ENCODE assay signal across 14 cellular contexts in the genomic region with DNA sequence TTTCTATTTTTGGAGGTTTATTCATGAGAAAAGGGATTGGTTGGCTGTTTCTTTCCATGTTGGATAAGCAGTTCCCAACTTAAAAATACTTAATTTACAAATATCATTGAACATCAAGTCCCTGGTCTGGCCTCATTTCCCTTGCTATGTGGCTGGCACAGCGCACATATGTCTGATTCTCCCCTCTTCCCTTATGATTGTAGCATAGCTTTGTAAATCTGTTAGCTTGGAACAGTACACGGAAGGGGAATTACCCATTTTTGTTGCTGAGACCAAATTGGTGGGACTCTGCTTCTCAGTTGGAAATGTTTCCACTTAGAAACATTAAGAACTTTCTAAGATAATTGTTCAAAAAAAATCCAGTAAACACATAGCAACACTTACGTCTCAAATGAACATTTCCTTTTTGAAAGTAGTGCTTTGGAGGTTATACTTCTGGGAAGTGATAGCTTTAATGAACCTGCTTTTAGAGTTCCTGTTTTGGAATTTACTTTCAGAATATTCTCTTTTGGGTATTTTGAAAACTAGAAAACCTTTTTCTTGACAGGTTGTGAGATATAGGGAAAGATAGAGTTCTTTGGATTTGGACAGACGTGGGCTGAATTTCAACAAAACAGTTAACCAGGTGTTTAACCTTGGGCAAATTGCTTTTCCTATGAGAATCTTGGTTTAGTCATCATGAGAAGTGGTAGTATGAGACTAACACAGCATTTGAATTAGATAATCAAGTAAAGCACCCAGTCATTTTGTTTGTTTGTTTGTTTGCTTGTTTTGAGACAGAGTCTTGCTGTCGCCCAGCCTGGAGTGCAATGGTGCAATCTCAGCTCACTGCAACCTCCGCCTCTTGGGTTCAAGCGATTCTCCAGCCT. TPM values are rescaled to one million over a fixed set of nuclear protein-coding genes. Genes with fewer than 3 reads are reported as not detected.
DNase-seq lines count a peak whose midpoint lies in the region; ATAC-seq and TF ChIP-seq lines count a peak whose summit lies in the region.
"Had no signal": no experiment of that assay in that cellular context is flagged by ENCODE, and none has a peak within 500 bp of the region (broad histone marks: within the 10 kb centered on the region; RNA-seq: fewer than 3 reads in every experiment).

No MANE protein-coding gene starts in this region.

- peak overlapping the region in 10 of 12 donors; percentile 10 to 54 (median 41) for H3K27ac ChIP-seq in heart left ventricle
- H3K27ac ChIP-seq in MM.1S (ENCODE audit: low read length) = peak overlapping the region; percentile 30; the same call in 1 of the 2 replicates
- peak overlapping the region; percentile 32 for H3K27ac ChIP-seq in suprapubic skin
- H3K27ac ChIP-seq: WERI-Rb-1 had no signal

- TF ChIP-seq POLR2A in heart left ventricle (IDR thresholded peaks at IDR 0.05) (no peak), suprapubic skin (IDR thresholded peaks at IDR 0.05) (no peak)

- H3K27me3 ChIP-seq in heart left ventricle (no peaks in the 10 kb centered on the region), MM.1S (replicated peaks; ENCODE audit: insufficient read depth, low read length) (no peaks in the 10 kb centered on the region), suprapubic skin (no peaks in the 10 kb centered on the region)

- TF ChIP-seq EP300 in suprapubic skin (IDR thresholded peaks at IDR 0.05) = no peak

- H3K36me3 ChIP-seq in heart left ventricle (no peaks in the 10 kb centered on the region), MM.1S (replicated peaks; ENCODE audit: insufficient read depth, low read length) (no peaks in the 10 kb centered on the region), suprapubic skin (no peaks in the 10 kb centered on the region)
- H3K36me3 ChIP-seq: WERI-Rb-1 had no signal

- 0 out of 2 replicates have a peak, but pooled peaks cover 10% of the 10 kb centered on the region for H3F3A ChIP-seq in MM.1S (ENCODE audit: insufficient read depth, low read length)

- no peaks in the 10 kb centered on the region for H3K9me2 ChIP-seq in MM.1S (replicated peaks; ENCODE audit: insufficient read depth, low read length)

- H3K9ac ChIP-seq in MM.1S (ENCODE audit: low read length) = no peak overlapping the region

- ATAC-seq in heart left ventricle (no peak), left cardiac atrium (no peak), GM19324 (IDR thresholded peaks at IDR 0.05; ENCODE audit: low FRiP score, unreplicated experiment) (no peak), HG03159 (IDR thresholded peaks at IDR 0.05; ENCODE audit: unreplicated experiment) (no peak)

- H3K4me2 ChIP-seq in MM.1S (ENCODE audit: low read depth, low read length) = peak overlapping the region; percentile 48; the same call in 1 of the 2 replicates
- H3K4me2 ChIP-seq: smooth muscle cell had no signal

- DNase-seq in heart left ventricle (no peak), left cardiac atrium (no peak), MM.1S (peak; percentile 16), epithelial cell of esophagus (ENCODE audit: low read depth) (peak; percentile 9), suprapubic skin (ENCODE audit: low spot score in 2 of 2) (no peak), DMS53 (lab: John Stamatoyannopoulos, UW) (no peak)
- DNase-seq: activated effector memory CD4-positive, alpha-beta T cell treated with Interleukin-2 at 50 U/mL for 16 hours; NCI-H1048; NCI-H524 treated with DMSO at 0.1 percent for 48 hours; SHP77; WERI-Rb-1 had no signal

- 0 out of 2 replicates have a peak overlapping the region, but pooled peaks have one; percentile 8 for H2AFZ ChIP-seq in MM.1S (ENCODE audit: low read length)

- H3K4me3 ChIP-seq in heart left ventricle (peak overlapping the region in 4 of 12 donors; percentile 0 to 26 (median 16)), MM.1S (ENCODE audit: low read length) (no peak overlapping the region), epithelial cell of esophagus (ENCODE audit: low read length) (no peak overlapping the region), suprapubic skin (no peak overlapping the region)
- H3K4me3 ChIP-seq: smooth muscle cell had no signal

- H3K79me2 ChIP-seq in MM.1S (ENCODE audit: low read length) = peaks cover 31% of the 10 kb centered on the region

- H3K4me1 ChIP-seq in heart left ventricle (peaks cover 0 to 34% (median 9%) of the 10 kb centered on the region in 12 donors), MM.1S (ENCODE audit: low read length) (peaks cover 20% of the 10 kb centered on the region), suprapubic skin (peaks cover 41% of the 10 kb centered on the region)

- TF ChIP-seq CTCF in heart left ventricle (IDR thresholded peaks at IDR 0.05) (no peak), MM.1S (IDR thresholded peaks at IDR 0.05; ENCODE audit: low read length) (no peak), epithelial cell of esophagus (IDR thresholded peaks at IDR 0.05; ENCODE audit: insufficient read depth, low read depth, low read length, missing control alignments) (no peak), suprapubic skin (IDR thresholded peaks at IDR 0.05) (no peak)

- 74 to 82% (median 76%) methylated on average over 7 of the region's 7 CpGs for WGBS in heart left ventricle, 4 donors
- 59% methylated on average over 7 of the region's 7 CpGs for WGBS in suprapubic skin

- intact Hi-C loops in heart left ventricle (cut with DNase I) = loop anchor here in 1 of 10 donors (5.0 kb wide), 1 partner anchor 46 kb away; a partner anchor contains a TSS
- intact Hi-C loops in left cardiac atrium (cut with DNase I) = no loop called here

- no peaks in the 10 kb centered on the region for H3K9me3 ChIP-seq in heart left ventricle
- no peaks in the 10 kb centered on the region for H3K9me3 ChIP-seq in MM.1S (replicated peaks; ENCODE audit: insufficient read depth, low read length)
- no peaks in the 10 kb centered on the region for H3K9me3 ChIP-seq in suprapubic skin

- no peaks in the 10 kb centered on the region for H4K20me1 ChIP-seq in MM.1S (ENCODE audit: insufficient read depth, low read length)

RNA-seq across cellular contexts. Expression of a gene that starts 47.3 kb away (rescaled TPM):
- total RNA-seq in heart left ventricle (10 to 100 TPM in 4 of 9 donors, 1 to 10 TPM in 5; 7.5 to 17.3 (median 9.9) TPM), left cardiac atrium (10 to 100 TPM; 12.1 to 16.9 TPM), suprapubic skin (10 to 100 TPM; 20.2 to 37.3 (median 27.5) TPM)
- 1 to 10 TPM; 4.6 to 6.7 TPM for polyA plus RNA-seq in heart left ventricle

Comparison
In these comparisons a context has a peak if more than half of its experiments do, and no peak if none do; other contexts are left out.
1. DNase-seq: peak in MM.1S (single experiment) and epithelial cell of esophagus (single experiment); none in heart left ventricle (0 of 5), left cardiac atrium (single experiment), suprapubic skin (0 of 2) and DMS53 (single experiment).
2. Peak in every context shown above with its lines, with median percentiles within 50 percentile points of each other: H3K27ac ChIP-seq.